8 cellular contexts compared by ENCODE assay signal in the genomic region with DNA sequence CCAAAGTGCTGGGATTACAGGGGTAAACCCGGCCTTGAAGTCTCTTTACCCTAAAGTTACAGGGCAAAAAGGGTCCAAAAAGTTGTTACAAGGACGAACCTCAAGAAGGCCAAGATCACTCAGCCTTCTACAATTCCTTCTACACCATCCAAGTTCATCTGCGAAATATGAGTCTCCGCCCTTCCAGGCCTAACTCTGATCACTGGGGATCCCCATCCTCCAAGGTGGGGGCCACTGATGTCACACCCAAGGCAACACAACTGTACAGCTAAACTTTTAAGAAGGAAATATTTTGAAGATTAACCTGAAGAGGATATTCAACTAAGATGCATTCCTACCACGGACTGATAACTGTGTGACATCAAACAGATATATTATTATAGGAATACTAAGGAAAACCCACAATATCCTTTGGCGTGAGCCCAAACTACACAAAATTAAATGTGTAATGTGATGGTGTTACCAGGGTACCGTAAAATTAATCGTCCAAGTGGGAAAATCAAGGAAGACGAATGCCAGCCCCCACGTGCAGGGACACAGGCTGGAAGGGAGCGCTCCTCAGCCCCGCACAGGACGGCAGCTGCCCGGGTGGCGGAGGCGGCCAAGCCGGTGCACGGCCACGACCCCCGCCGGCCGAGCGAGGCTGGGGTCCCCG. TPM values are rescaled to one million over a fixed set of nuclear protein-coding genes. Genes with fewer than 3 reads are reported as not detected.
A peak's percentile ranks its signal among the peaks of the same experiment; 100 is the strongest.
DNase-seq lines count a peak whose midpoint lies in the region; ATAC-seq, FAIRE-seq and TF ChIP-seq lines count a peak whose summit lies in the region.

No MANE protein-coding gene starts in this region.

- dilution Hi-C loops in keratinocyte (cut with MboI; ENCODE audit: extremely low pct_ligation_motif_present, low sequenced_read_pairs): no loop called here

- no peak for TF ChIP-seq POLR2A in suprapubic skin (IDR thresholded peaks at IDR 0.05)

- no peak for TF ChIP-seq EP300 in suprapubic skin (IDR thresholded peaks at IDR 0.05)

- H2AFZ ChIP-seq in keratinocyte (ENCODE audit: control insufficient read depth, low read length): peak overlapping the region; percentile 30

- H3K27ac ChIP-seq in DOHH2 (ENCODE audit: low read depth, low read length) (peak overlapping the region; percentile 27), keratinocyte (ENCODE audit: control insufficient read depth, insufficient read depth, low read length) (peak overlapping the region; percentile 49), suprapubic skin (peak overlapping the region; percentile 52)

- H3K9ac ChIP-seq in keratinocyte (ENCODE audit: control insufficient read depth, extremely low read depth, insufficient read depth, low read length): peak overlapping the region; percentile 74

- no peak for FAIRE-seq in keratinocyte (lab: Jason Lieb, UNC)

- DNase-seq in keratinocyte (ENCODE audit: low read depth, low spot score) (no peak), suprapubic skin (ENCODE audit: low spot score in 2 of 2) (no peak), DMS79 treated with DMSO at 0.1 percent for 48 hours (lab: John Stamatoyannopoulos, UW) (no peak)

- peaks cover 6% of the 10 kb centered on the region for H3K36me3 Mint-ChIP-seq in activated naive CD8-positive, alpha-beta T cell
- H3K36me3 Mint-ChIP-seq in activated T-helper 17 cell treated with anti-CD3 and anti-CD28 coated beads, Interleukin-2, amount 50 U/mL, for 72 hours (ENCODE audit: low read depth): peaks cover 48% of the 10 kb centered on the region

- H3K4me2 ChIP-seq in DOHH2 (ENCODE audit: low read length): peak overlapping the region; percentile 76
- peak overlapping the region; percentile 90 for H3K4me2 ChIP-seq in keratinocyte (ENCODE audit: control insufficient read depth, extremely low read depth, insufficient read depth, low read depth, low read length)

- no peaks in the 10 kb centered on the region for H3K9me3 Mint-ChIP-seq in activated naive CD8-positive, alpha-beta T cell (ENCODE audit: low read depth)
- H3K9me3 Mint-ChIP-seq in activated T-helper 17 cell treated with anti-CD3 and anti-CD28 coated beads, Interleukin-2, amount 50 U/mL, for 72 hours: no peaks in the 10 kb centered on the region

- H3K36me3 ChIP-seq in DOHH2 (ENCODE audit: control insufficient read depth, low read length): peaks cover 82% of the 10 kb centered on the region
- H3K36me3 ChIP-seq in keratinocyte (ENCODE audit: control insufficient read depth in 2 of 2, extremely low read depth in 1 of 2, insufficient read depth in 2 of 2, low read length in 2 of 2): peaks cover 0 to 7% of the 10 kb centered on the region in 2 experiments
- H3K36me3 ChIP-seq in suprapubic skin: peaks cover 12% of the 10 kb centered on the region

- peak overlapping the region; percentile 93 for H3K27ac Mint-ChIP-seq in activated naive CD8-positive, alpha-beta T cell
- no peak overlapping the region for H3K27ac Mint-ChIP-seq in activated T-helper 17 cell treated with anti-CD3 and anti-CD28 coated beads, Interleukin-2, amount 50 U/mL, for 72 hours

- H3K4me1 Mint-ChIP-seq in activated naive CD8-positive, alpha-beta T cell (ENCODE audit: low read depth): peaks cover 20% of the 10 kb centered on the region
- peaks cover 5% of the 10 kb centered on the region for H3K4me1 Mint-ChIP-seq in activated T-helper 17 cell treated with anti-CD3 and anti-CD28 coated beads, Interleukin-2, amount 50 U/mL, for 72 hours

- no peaks in the 10 kb centered on the region for H3K9me2 ChIP-seq in DOHH2 (replicated peaks; ENCODE audit: control insufficient read depth, low read length)

- no peaks in the 10 kb centered on the region for H3K27me3 Mint-ChIP-seq in activated naive CD8-positive, alpha-beta T cell
- no peaks in the 10 kb centered on the region for H3K27me3 Mint-ChIP-seq in activated T-helper 17 cell treated with anti-CD3 and anti-CD28 coated beads, Interleukin-2, amount 50 U/mL, for 72 hours

- H3K9me3 ChIP-seq in DOHH2 (ENCODE audit: control insufficient read depth, insufficient read depth, low read length) (no peaks in the 10 kb centered on the region), keratinocyte (ENCODE audit: control insufficient read depth, low read depth, low read length) (no peaks in the 10 kb centered on the region), suprapubic skin (no peaks in the 10 kb centered on the region)

- peaks cover 84% of the 10 kb centered on the region for H3K79me2 ChIP-seq in DOHH2 (ENCODE audit: control insufficient read depth, low read length)
- H3K79me2 ChIP-seq in keratinocyte (ENCODE audit: control insufficient read depth, insufficient read depth, low read length): peaks cover 48% of the 10 kb centered on the region

- peak; percentile 21 for ATAC-seq in GM19455 (IDR thresholded peaks at IDR 0.05; ENCODE audit: unreplicated experiment)
- peak; percentile 1 for ATAC-seq in HG03469 (IDR thresholded peaks at IDR 0.05; ENCODE audit: unreplicated experiment)
- ATAC-seq in activated T-helper 17 cell treated with anti-CD3 and anti-CD28 coated beads, Interleukin-2, amount 50 U/mL, for 72 hours (replicated peaks): no peak

- H3K4me3 ChIP-seq in DOHH2 (ENCODE audit: low read length): peak overlapping the region; percentile 74
- peak overlapping the region; percentile 68 to 99 (median 81) for H3K4me3 ChIP-seq in keratinocyte (ENCODE audit: control insufficient read depth in 2 of 3, extremely low read depth in 1 of 3, insufficient read depth in 2 of 3, low read depth in 1 of 3, low read length in 3 of 3)
- H3K4me3 ChIP-seq in suprapubic skin: peak overlapping the region; percentile 82

- H4K20me1 ChIP-seq in DOHH2 (ENCODE audit: control insufficient read depth, insufficient read depth, low read depth, low read length): peaks cover 29% of the 10 kb centered on the region
- H4K20me1 ChIP-seq in keratinocyte (ENCODE audit: control insufficient read depth, extremely low read depth, insufficient read depth, low read length): no peaks in the 10 kb centered on the region

- WGBS in suprapubic skin: 22% methylated on average over 12 of the region's 24 CpGs

- H3K9me1 ChIP-seq in keratinocyte (ENCODE audit: control insufficient read depth, extremely low read depth, insufficient read depth, low read length): peaks cover 4% of the 10 kb centered on the region

- H3K27me3 ChIP-seq in DOHH2 (ENCODE audit: control insufficient read depth, low read length) (no peaks in the 10 kb centered on the region), keratinocyte (ENCODE audit: control insufficient read depth, extremely low read depth, insufficient read depth, low read length) (no peaks in the 10 kb centered on the region), suprapubic skin (no peaks in the 10 kb centered on the region)

- H3K4me3 Mint-ChIP-seq in activated naive CD8-positive, alpha-beta T cell: no peak overlapping the region
- H3K4me3 Mint-ChIP-seq in activated T-helper 17 cell treated with anti-CD3 and anti-CD28 coated beads, Interleukin-2, amount 50 U/mL, for 72 hours: no peak overlapping the region

- no peak for TF ChIP-seq CTCF in DOHH2 (IDR thresholded peaks at IDR 0.05; ENCODE audit: low read depth, low read length, poor library complexity, severe bottlenecking)
- no peak for TF ChIP-seq CTCF in keratinocyte (optimal IDR thresholded peaks at IDR 0.05 in 1 of 3, IDR thresholded peaks at IDR 0.05 in 1 of 3, conservative IDR thresholded peaks at IDR 0.05 in 1 of 3; ENCODE audit: extremely low read depth in 1 of 3, insufficient read depth in 2 of 3, low read length in 3 of 3)
- no peak for TF ChIP-seq CTCF in suprapubic skin (IDR thresholded peaks at IDR 0.05)

- H3K4me1 ChIP-seq in DOHH2 (ENCODE audit: control insufficient read depth, low read length) (peaks cover 33% of the 10 kb centered on the region), keratinocyte (ENCODE audit: control insufficient read depth, extremely low read depth, insufficient read depth, low read length) (peaks cover 18% of the 10 kb centered on the region), suprapubic skin (peaks cover 21% of the 10 kb centered on the region)

- H3F3A ChIP-seq in DOHH2 (ENCODE audit: control insufficient read depth, insufficient read depth): peaks cover 19% of the 10 kb centered on the region

RNA-seq across cellular contexts. Expression of gene PAXIP1, which starts 1.0 kb away (rescaled TPM):
- 7.4 to 9.9 TPM (median 9.4 TPM) in 3 replicates for polyA plus RNA-seq in keratinocyte
- polyA plus RNA-seq in keratinocyte (2011; ENCODE audit: low read depth): 6.4 TPM
- polyA plus RNA-seq in keratinocyte (2011; cell fraction: cytosol; rRNA removed): 6.0 and 6.8 TPM in 2 replicates
- polyA plus RNA-seq in keratinocyte (2011; cell fraction: nucleus; rRNA removed): 18.0 and 18.9 TPM in 2 replicates
- 6.3 and 8.0 TPM in 2 replicates for polyA plus RNA-seq in keratinocyte (2012; ENCODE audit: low replicate concordance)
- polyA minus RNA-seq in keratinocyte: 5.2 to 8.2 TPM (median 5.8 TPM) in 3 replicates
- 2.5 TPM for polyA minus RNA-seq in keratinocyte (2011; cell fraction: cytosol; rRNA and poly(A)+ RNA removed)
- 4.6 and 7.8 TPM in 2 replicates for polyA minus RNA-seq in keratinocyte (2011; cell fraction: nucleus; rRNA and poly(A)+ RNA removed)
- 10 to 100 TPM; 13.5 to 29.6 (median 19.4) TPM for total RNA-seq in suprapubic skin
- total RNA-seq in activated T-helper 17 cell treated with anti-CD3 and anti-CD28 coated beads, Interleukin-2, amount 50 U/mL, for 72 hours: 10 to 100 TPM; 21.7 to 32.0 TPM
